In genomic region chr3:16148213-16148612, GRCh38 we compare ENCODE assay signal across 23 cellular contexts. TPM values are rescaled to one million over a fixed set of nuclear protein-coding genes. Genes with fewer than 3 reads are reported as not detected.
DNase-seq lines count a peak whose midpoint lies in the region; ATAC-seq and TF ChIP-seq lines count a peak whose summit lies in the region.
"Had no signal": no experiment of that assay in that cellular context is flagged by ENCODE, and none has a peak within 500 bp of the region (broad histone marks: within the 10 kb centered on the region; RNA-seq: fewer than 3 reads in every experiment).

No MANE protein-coding gene starts in this region.

- no peak for TF ChIP-seq RAD21 in IMR-90 (IDR thresholded peaks at IDR 0.05; ENCODE audit: low read length)

- H3K9me3 ChIP-seq in IMR-90 (ENCODE audit: control insufficient read depth, insufficient read depth, low read length) (peaks cover 5% of the 10 kb centered on the region; the same call in 1 of the 2 replicates), muscle layer of duodenum (ENCODE audit: control insufficient read depth in 1 of 2, low read length in 2 of 2) (no peaks in the 10 kb centered on the region), suprapubic skin (no peaks in the 10 kb centered on the region), spleen (peaks cover 0 to 27% (median 21%) of the 10 kb centered on the region in 8 donors)
- H3K9me3 ChIP-seq: mucosa of descending colon, neutrophil, right lobe of liver had no signal

- no peak overlapping the region for H2AFZ ChIP-seq in IMR-90 (replicated peaks; ENCODE audit: low read length, poor library complexity)

- ATAC-seq in IMR-90 (ENCODE audit: low read depth), result no peak

- in situ Hi-C loops in IMR-90 (cut with MboI; ENCODE audit: low sequenced_read_pairs), result no loop called here

- TF ChIP-seq CTCF in IMR-90 (conservative IDR thresholded peaks at IDR 0.05; ENCODE audit: low read depth, low read length) (no peak), suprapubic skin (IDR thresholded peaks at IDR 0.05) (no peak), spleen (IDR thresholded peaks at IDR 0.05 in 8 of 11, conservative IDR thresholded peaks at IDR 0.05 in 3 of 11) (no peak)

- TF ChIP-seq POLR2A in IMR-90 (IDR thresholded peaks at IDR 0.05; ENCODE audit: low read depth, low read length), result no peak
- no peak for TF ChIP-seq POLR2A in suprapubic skin (IDR thresholded peaks at IDR 0.05)
- no peak for TF ChIP-seq POLR2A in spleen (IDR thresholded peaks at IDR 0.05)

- peaks cover 6% of the 10 kb centered on the region for H3K9me1 ChIP-seq in IMR-90 (ENCODE audit: insufficient read depth, low read length)

- H3K56ac ChIP-seq in IMR-90 (ENCODE audit: extremely low read depth, insufficient read depth, low read length), result no peak overlapping the region

- 100% methylated on average over 2 of the region's 6 CpGs; no CpG with 5 or more reads in 1 of the 2 experiments for WGBS in IMR-90 (ENCODE audit: extremely low coverage in 2 of 2, insufficient read length in 1 of 2), 2 experiments
- WGBS in suprapubic skin, result 75% methylated on average over 6 of the region's 6 CpGs
- 87 to 92% (median 87%) methylated on average over 6 of the region's 6 CpGs for WGBS in spleen, 5 donors

- H4K91ac ChIP-seq in IMR-90 (ENCODE audit: insufficient read depth, low read depth, low read length), result peak overlapping the region; percentile 81

- no peak overlapping the region for H2AK9ac ChIP-seq in IMR-90 (replicated peaks; ENCODE audit: low read depth, low read length, poor library complexity)

- H3K4me3 ChIP-seq in IMR-90 (ENCODE audit: insufficient read depth, low read depth, low read length) (no peak overlapping the region), muscle layer of duodenum (ENCODE audit: low read depth in 1 of 2, low read length in 2 of 2) (no peak overlapping the region), suprapubic skin (no peak overlapping the region), spleen (no peak overlapping the region)
- H3K4me3 ChIP-seq: mucosa of descending colon, right lobe of liver had no signal

- peak overlapping the region; percentile 45 for H4K5ac ChIP-seq in IMR-90 (ENCODE audit: low read depth, low read length)

- H3K36me3 ChIP-seq in IMR-90 (ENCODE audit: control insufficient read depth, insufficient read depth, low read length), result no peaks in the 10 kb centered on the region
- H3K36me3 ChIP-seq in muscle layer of duodenum (ENCODE audit: control insufficient read depth in 1 of 2, insufficient read depth in 2 of 2, low read length in 2 of 2), result no peaks in the 10 kb centered on the region
- H3K36me3 ChIP-seq in suprapubic skin, result no peaks in the 10 kb centered on the region
- H3K36me3 ChIP-seq in spleen, result no peaks in the 10 kb centered on the region
- H3K36me3 ChIP-seq: neutrophil, right lobe of liver had no signal

- no peak overlapping the region for H3K9ac ChIP-seq in IMR-90 (ENCODE audit: low read depth, low read length)

- peak overlapping the region; percentile 20; the same call in 1 of the 2 replicates for H3K14ac ChIP-seq in IMR-90 (replicated peaks; ENCODE audit: low read depth, low read length)

- no peaks in the 10 kb centered on the region for H3K79me1 ChIP-seq in IMR-90 (ENCODE audit: low read depth in 1 of 2, low read length in 2 of 2)

- peak overlapping the region; percentile 24 to 72 for H4K8ac ChIP-seq in IMR-90 (ENCODE audit: low read depth in 2 of 2, low read length in 2 of 2)

- BruUV-seq in IMR-90 (replicated peaks; lab: Mats Ljungman, UMichigan), result no TSS peak

- no peak overlapping the region for H3K4me2 ChIP-seq in IMR-90 (ENCODE audit: low read depth, low read length)

- H3K4ac ChIP-seq in IMR-90 (ENCODE audit: low read depth, low read length), result peak overlapping the region; percentile 73

- peak overlapping the region; percentile 73 for H2BK20ac ChIP-seq in IMR-90 (ENCODE audit: low read depth, low read length)

- peak overlapping the region; percentile 71 for H3K18ac ChIP-seq in IMR-90 (ENCODE audit: low read depth, low read length)

- peak overlapping the region; percentile 15; the same call in 1 of the 2 replicates for H3K23ac ChIP-seq in IMR-90 (ENCODE audit: low read depth, low read length)

- H3K27me3 ChIP-seq in IMR-90 (ENCODE audit: control insufficient read depth, insufficient read depth, low read length) (no peaks in the 10 kb centered on the region), muscle layer of duodenum (ENCODE audit: low read depth, low read length) (no peaks in the 10 kb centered on the region), suprapubic skin (no peaks in the 10 kb centered on the region), spleen (replicated peaks in 1 of 7) (no peaks in the 10 kb centered on the region)
- H3K27me3 ChIP-seq: neutrophil, right lobe of liver had no signal

- intact Hi-C loops in IMR-90 (cut with micrococcal nuclease) (no loop called here), spleen (cut with DNase I; ENCODE audit: low total_unique reads) (no loop called here)

- H4K20me1 ChIP-seq in IMR-90 (ENCODE audit: insufficient read depth, low read length), result no peaks in the 10 kb centered on the region

- DNase-seq in IMR-90, result no peak
- DNase-seq in suprapubic skin (ENCODE audit: low spot score in 2 of 2), result no peak
- no peak for DNase-seq in NOMO-1 treated with DMSO at 0.1 percent for 48 hours (lab: John Stamatoyannopoulos, UW; ENCODE audit: unreplicated experiment)
- no peak for DNase-seq in NCI-H345 treated with DMSO at 0.1 percent for 48 hours (lab: John Stamatoyannopoulos, UW; ENCODE audit: unreplicated experiment)
- no peak for DNase-seq in NCI-H748 treated with DMSO at 0.1 percent for 48 hours (lab: John Stamatoyannopoulos, UW)
- DNase-seq in spleen, result no peak
- DNase-seq: activated CD4-positive, alpha-beta T cell treated with anti-CD3 and anti-CD28 coated beads, Interleukin-2, amount 50 U/mL, for 1 hour; activated naive CD4-positive, alpha-beta T cell treated with Interleukin-2 at 50 U/mL for 16 hours; activated T-cell treated with anti-CD3 and anti-CD28 coated beads for 4 hours; cortex of kidney; DMS53; H9; Kasumi-1; NCI-H1092 treated with DMSO at 0.1 percent for 48 hours; NCI-H2081 treated with DMSO at 0.1 percent for 48 hours; stimulated activated naive CD4-positive, alpha-beta T cell treated with Interleukin-2 at 50 U/mL for 16 hours had no signal

- peak overlapping the region; percentile 74; the same call in 1 of the 3 replicates for H2BK15ac ChIP-seq in IMR-90 (ENCODE audit: low read depth, low read length)

- peak overlapping the region; percentile 63; the same call in 1 of the 2 replicates for H3K27ac ChIP-seq in IMR-90 (ENCODE audit: insufficient read depth, low read length)
- H3K27ac ChIP-seq in cingulate gyrus (ENCODE audit: low read depth, low read length), result peak overlapping the region; percentile 73
- peak overlapping the region; percentile 42 for H3K27ac ChIP-seq in muscle layer of duodenum (ENCODE audit: low read length)
- H3K27ac ChIP-seq in suprapubic skin, result peak overlapping the region; percentile 68
- H3K27ac ChIP-seq in spleen, result no peak overlapping the region
- H3K27ac ChIP-seq: neutrophil, VCaP had no signal

- CTCF ChIA-PET in IMR-90 (lab: Yijun Ruan, JAX), result no interaction called here

- H2BK120ac ChIP-seq in IMR-90 (ENCODE audit: low read depth, low read length), result peak overlapping the region; percentile 66

- POLR2A ChIA-PET in IMR-90 (lab: Charles Lee; ENCODE audit: unreplicated experiment), result no interaction called here

- H3K4me1 ChIP-seq in IMR-90 (ENCODE audit: control insufficient read depth, insufficient read depth, low read length) (peaks cover 12% of the 10 kb centered on the region), muscle layer of duodenum (ENCODE audit: control insufficient read depth in 1 of 2, insufficient read depth in 2 of 2, low read length in 2 of 2) (peaks cover 4 to 8% of the 10 kb centered on the region in 2 donors), suprapubic skin (peaks cover 22% of the 10 kb centered on the region), spleen (no peaks in the 10 kb centered on the region)
- H3K4me1 ChIP-seq: right lobe of liver had no signal

- TF ChIP-seq EP300 in suprapubic skin (IDR thresholded peaks at IDR 0.05), result no peak

- peak overlapping the region; percentile 71 for H2BK5ac ChIP-seq in IMR-90 (ENCODE audit: low read depth, low read length, poor library complexity, severe bottlenecking)

- dilution Hi-C loops in IMR-90 (cut with HindIII; ENCODE audit: low sequenced_read_pairs, unreplicated experiment), result no loop called here

- H2AK5ac ChIP-seq in IMR-90 (ENCODE audit: low read depth, low read length), result peak overlapping the region; percentile 92

TF ChIP-seq in IMR-90, 13 proteins besides CTCF, POLR2A, EP300 and RAD21 (continues in another document):
- TF ChIP-seq RCOR1 (IDR thresholded peaks at IDR 0.05; ENCODE audit: insufficient replicate concordance, low read length) (no peak), BHLHE40 (IDR thresholded peaks at IDR 0.05; ENCODE audit: low read depth, low read length) (no peak), SMC3 (IDR thresholded peaks at IDR 0.05; ENCODE audit: low read depth, low read length) (no peak), MAFK (IDR thresholded peaks at IDR 0.05; ENCODE audit: low read depth, low read length) (no peak), RFX5 (IDR thresholded peaks at IDR 0.05; ENCODE audit: low read depth, low read length) (no peak), NFE2L2 (IDR thresholded peaks at IDR 0.05; ENCODE audit: low read depth, low read length) (no peak), MXI1 (IDR thresholded peaks at IDR 0.05; ENCODE audit: borderline replicate concordance, low read depth, low read length) (no peak), CEBPB (IDR thresholded peaks at IDR 0.05; ENCODE audit: low read depth, low read length) (no peak), FOS (IDR thresholded peaks at IDR 0.05; ENCODE audit: low read depth, low read length) (no peak), ELK1 (IDR thresholded peaks at IDR 0.05; ENCODE audit: borderline replicate concordance, low read depth, low read length) (no peak), MAZ (IDR thresholded peaks at IDR 0.05; ENCODE audit: borderline replicate concordance, low read depth, low read length) (no peak)

RNA-seq across cellular contexts. Expression of gene GALNT15, which starts 26.3 kb away (rescaled TPM):
- total RNA-seq in IMR-90 (2012; rRNA removed), result 14.7 and 19.7 TPM in 2 replicates
- polyA plus RNA-seq in IMR-90 (2012; rRNA removed), result 11.0 and 12.8 TPM in 2 replicates
- polyA plus RNA-seq in IMR-90 (2012; cell fraction: cytosol; rRNA removed), result 8.5 and 15.7 TPM in 2 replicates
- 7.3 and 8.8 TPM in 2 replicates for polyA plus RNA-seq in IMR-90 (2012; cell fraction: nucleus; rRNA removed; ENCODE audit: low replicate concordance)
- 100 to 1,000 TPM in 1 of 4 donors, 10 to 100 TPM in 3; 15.5 to 113 (median 49.1) TPM for total RNA-seq in suprapubic skin
- total RNA-seq in spleen, result 100 to 1,000 TPM in 1 of 7 donors, 10 to 100 TPM in 6; 34.2 to 147 (median 49.5) TPM
- 1 to 10 TPM; 2.5 to 6.7 (median 3.1) TPM for polyA plus RNA-seq in spleen
- total RNA-seq: CD4-positive, alpha-beta memory T cell had no signal
- polyA plus RNA-seq: CD4-positive, alpha-beta memory T cell had no signal

Comparison
In these comparisons a context has a peak if more than half of its experiments do, and no peak if none do; other contexts are left out.
1. H3K27ac ChIP-seq: peak in IMR-90 (single experiment), cingulate gyrus (single experiment), muscle layer of duodenum (single experiment) and suprapubic skin (single experiment); none in spleen (0 of 8).